1 cellular context compared by ENCODE assay signal in genomic region chr6:2634151-2634964, GRCh38.
TF ChIP-seq lines count a peak whose summit lies in the region.

No MANE protein-coding gene starts in this region.

TF ChIP-seq in HepG2, 621 proteins besides CTCF, POLR2A, EP300 and RAD21 (continued from another document and continues in another):
- TF ChIP-seq THRA (CRISPR knock-in tag; IDR thresholded peaks at IDR 0.05; ENCODE audit: borderline replicate concordance) (peak; percentile 61; the same call in 1 of the 2 replicates), TRAFD1 (CRISPR knock-in tag; IDR thresholded peaks at IDR 0.05; ENCODE audit: borderline replicate concordance) (no peak), ZNF646 (CRISPR knock-in tag; IDR thresholded peaks at IDR 0.05) (no peak), JDP2 (CRISPR knock-in tag; IDR thresholded peaks at IDR 0.05; ENCODE audit: borderline replicate concordance) (no peak), DZIP1 (CRISPR knock-in tag; IDR thresholded peaks at IDR 0.05) (no peak), ZNF572 (CRISPR knock-in tag; IDR thresholded peaks at IDR 0.05) (no peak), E2F1 (CRISPR knock-in tag; IDR thresholded peaks at IDR 0.05) (no peak), PTBP1 (IDR thresholded peaks at IDR 0.05; ENCODE audit: low read depth, low read length, poor library complexity, severe bottlenecking) (no peak), ZNF503 (CRISPR knock-in tag; IDR thresholded peaks at IDR 0.05) (peak; percentile 38), ZGPAT (CRISPR knock-in tag; IDR thresholded peaks at IDR 0.05) (peak; percentile 71; the same call in 1 of the 2 replicates), GATAD2A (CRISPR knock-in tag; IDR thresholded peaks at IDR 0.05) (peak; percentile 61; the same call in 1 of the 2 replicates), ZNF761 (CRISPR knock-in tag; conservative IDR thresholded peaks at IDR 0.05) (no peak), ZBTB40 (IDR thresholded peaks at IDR 0.05) (no peak), ZBTB40 (CRISPR knock-in tag; IDR thresholded peaks at IDR 0.05) (no peak), SOX13 (IDR thresholded peaks at IDR 0.05) (no peak), SOX13 (CRISPR knock-in tag; conservative IDR thresholded peaks at IDR 0.05 in 1 of 2, IDR thresholded peaks at IDR 0.05 in 1 of 2) (0 out of 4 replicates have a peak, but pooled peaks of 1 of the 2 experiments have one; percentile 19), ZBTB38 (CRISPR knock-in tag; IDR thresholded peaks at IDR 0.05) (peak; percentile 71), RNF2 (conservative IDR thresholded peaks at IDR 0.05; ENCODE audit: low read depth) (peak; percentile 82; the same call in 1 of the 2 replicates), KAT8 (CRISPR knock-in tag; IDR thresholded peaks at IDR 0.05) (peak; percentile 37; the same call in 1 of the 2 replicates), TCF7L2 (IDR thresholded peaks at IDR 0.05; ENCODE audit: low read depth, low read length) (no peak), ZNF543 (CRISPR knock-in tag; IDR thresholded peaks at IDR 0.05) (peak; percentile 71; the same call in 1 of the 2 replicates)
